In the genomic region with DNA sequence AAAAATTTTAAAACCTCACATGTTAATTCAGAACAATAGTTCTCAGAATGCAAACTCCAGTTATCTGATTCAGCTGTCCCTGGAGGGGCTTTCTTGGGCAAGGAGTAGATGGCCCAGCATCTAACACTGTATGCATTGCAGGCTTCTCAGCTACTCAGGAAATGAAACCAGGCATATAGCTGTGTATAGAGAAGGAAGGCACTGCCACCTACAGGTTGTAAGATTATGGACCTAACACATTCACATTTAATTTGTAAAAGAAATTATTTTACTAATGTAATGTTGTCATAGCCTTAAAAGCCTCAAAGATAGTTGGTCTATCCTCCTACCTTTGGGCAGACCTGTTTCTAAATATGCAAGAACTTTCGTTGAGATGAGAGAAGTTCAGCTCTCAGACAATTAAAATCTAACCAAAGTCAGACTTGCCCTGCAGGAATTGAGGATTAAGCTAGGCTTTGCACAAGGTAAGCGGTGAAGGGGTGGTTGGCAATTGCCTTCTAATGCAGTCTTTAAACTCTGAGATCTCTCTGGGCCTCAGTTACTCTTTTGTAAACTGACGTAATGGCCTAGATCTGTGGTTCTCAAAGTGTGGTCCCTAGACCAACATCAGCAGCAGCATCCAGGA, we compare ENCODE assay signal across 8 cellular contexts.
A peak's percentile ranks its signal among the peaks of the same experiment; 100 is the strongest.
DNase-seq lines count a peak whose midpoint lies in the region; ATAC-seq and TF ChIP-seq lines count a peak whose summit lies in the region.

No MANE protein-coding gene starts in this region.

- peaks cover 2% of the 10 kb centered on the region for H3K27me3 Mint-ChIP-seq in T-helper 2 cell treated with Interferon-gamma antibody and Interleukin-4, amounts not matched to agents 5 μg/mL and 100 μg/mL, for 36 hours (ENCODE audit: low read depth)

- no peaks in the 10 kb centered on the region for H3K36me3 Mint-ChIP-seq in T-helper 2 cell treated with Interferon-gamma antibody and Interleukin-4, amounts not matched to agents 5 μg/mL and 100 μg/mL, for 36 hours (ENCODE audit: low read depth)

- peak; percentile 97 for ATAC-seq in GM18868 (IDR thresholded peaks at IDR 0.05; ENCODE audit: unreplicated experiment)
- peak; percentile 87 for ATAC-seq in HG02970 (IDR thresholded peaks at IDR 0.05; ENCODE audit: low FRiP score, unreplicated experiment)
- peak; percentile 76 for ATAC-seq in omental fat pad (ENCODE audit: low FRiP score)

- H3K4me1 Mint-ChIP-seq in T-helper 2 cell treated with Interferon-gamma antibody and Interleukin-4, amounts not matched to agents 5 μg/mL and 100 μg/mL, for 36 hours (ENCODE audit: low read depth), result peaks cover 1% of the 10 kb centered on the region

- H3K27ac Mint-ChIP-seq in T-helper 2 cell treated with Interferon-gamma antibody and Interleukin-4, amounts not matched to agents 5 μg/mL and 100 μg/mL, for 36 hours, result no peak overlapping the region

- H3K9me3 Mint-ChIP-seq in T-helper 2 cell treated with Interferon-gamma antibody and Interleukin-4, amounts not matched to agents 5 μg/mL and 100 μg/mL, for 36 hours, result no peaks in the 10 kb centered on the region

- no peak overlapping the region for H3K4me3 Mint-ChIP-seq in T-helper 2 cell treated with Interferon-gamma antibody and Interleukin-4, amounts not matched to agents 5 μg/mL and 100 μg/mL, for 36 hours

- TF ChIP-seq CTCF in fibroblast of villous mesenchyme (IDR thresholded peaks at IDR 0.05; ENCODE audit: insufficient read depth, low read depth, low read length) (peak; percentile 75), omental fat pad (IDR thresholded peaks at IDR 0.05) (no peak)

- peak; percentile 2 for DNase-seq in CMK (ENCODE audit: low read depth)
- peak; percentile 77 for DNase-seq in NCI-H1694 treated with DMSO at 0.1 percent for 48 hours (lab: John Stamatoyannopoulos, UW)
- DNase-seq in T-helper 2 cell treated with Interferon-gamma antibody and Interleukin-4, amounts not matched to agents 5 μg/mL and 100 μg/mL, for 36 hours (ENCODE audit: low spot score), result peak; percentile 14
- peak; percentile 71 for DNase-seq in fibroblast of villous mesenchyme (ENCODE audit: low read depth)
- no peak for DNase-seq in omental fat pad (ENCODE audit: low spot score)
- no peak for DNase-seq in cerebellar nuclear complex (lab: John Stamatoyannopoulos, UW)

- H3K4me3 ChIP-seq in fibroblast of villous mesenchyme (ENCODE audit: low read depth, low read length), result no peak overlapping the region

Comparison
In these comparisons a context has a peak if more than half of its experiments do, and no peak if none do; other contexts are left out.
1. DNase-seq: peak in CMK (single experiment), NCI-H1694 treated with DMSO at 0.1 percent for 48 hours (single experiment), T-helper 2 cell treated with Interferon-gamma antibody and Interleukin-4, amounts not matched to agents 5 μg/mL and 100 μg/mL, for 36 hours (single experiment) and fibroblast of villous mesenchyme (single experiment); none in omental fat pad (single experiment) and cerebellar nuclear complex (0 of 2).
2. Peak in every context shown above with its lines, with median percentiles within 50 percentile points of each other: ATAC-seq.